Comparison of ENCODE assay signal across 22 cellular contexts in the genomic region with DNA sequence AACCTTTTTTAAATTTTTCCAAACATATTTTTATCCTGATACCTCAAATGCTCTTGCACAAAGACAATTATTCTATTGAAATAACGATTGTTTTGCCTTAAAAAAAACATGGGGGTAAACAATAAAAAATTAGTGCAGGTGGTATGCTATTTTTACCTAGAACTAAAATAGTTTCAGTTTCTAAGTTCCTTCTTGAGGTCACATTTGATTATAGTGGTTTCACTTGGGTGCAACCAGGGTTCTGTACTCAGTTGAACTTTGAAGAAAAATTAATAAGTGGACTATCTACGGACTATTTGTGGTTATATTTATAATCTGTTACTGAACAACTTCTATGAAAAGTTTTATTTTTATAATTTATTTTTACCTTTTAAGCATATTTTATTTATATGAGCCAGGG.
DNase-seq lines count a peak whose midpoint lies in the region; ATAC-seq and TF ChIP-seq lines count a peak whose summit lies in the region.
"Had no signal": no experiment of that assay in that cellular context is flagged by ENCODE, and none has a peak within 500 bp of the region (broad histone marks: within the 10 kb centered on the region; RNA-seq: fewer than 3 reads in every experiment).

No MANE protein-coding gene starts in this region.

- H3K36me3 ChIP-seq in OCI-LY1 (ENCODE audit: insufficient read depth, low read length), result no peaks in the 10 kb centered on the region
- H3K36me3 ChIP-seq: breast epithelium, pancreas, right lobe of liver had no signal

- peak; percentile 57 for ATAC-seq in GM18498 (IDR thresholded peaks at IDR 0.05; ENCODE audit: unreplicated experiment)
- ATAC-seq in GM19463 (IDR thresholded peaks at IDR 0.05; ENCODE audit: unreplicated experiment), result peak; percentile 65
- ATAC-seq in HG02981 (IDR thresholded peaks at IDR 0.05; ENCODE audit: unreplicated experiment), result peak; percentile 96
- ATAC-seq: left colon; naive thymus-derived CD8-positive, alpha-beta T cell; pancreas; right lobe of liver had no signal

- H3K4me3 ChIP-seq in OCI-LY1 (ENCODE audit: low read depth, low read length, poor library complexity, severe bottlenecking), result no peak overlapping the region
- H3K4me3 ChIP-seq: breast epithelium, pancreas, right lobe of liver had no signal

- no peak overlapping the region for H3K4me2 ChIP-seq in OCI-LY1 (ENCODE audit: low read length)

- no peaks in the 10 kb centered on the region for H3F3A ChIP-seq in OCI-LY1 (ENCODE audit: insufficient read depth, low read length)

- H3K9me2 ChIP-seq in OCI-LY1 (ENCODE audit: low read depth, low read length), result no peaks in the 10 kb centered on the region

- H3K79me2 ChIP-seq in OCI-LY1 (ENCODE audit: insufficient read depth, low read length), result no peaks in the 10 kb centered on the region

- no peaks in the 10 kb centered on the region for H3K9me3 ChIP-seq in OCI-LY1 (ENCODE audit: low read length)
- H3K9me3 ChIP-seq: breast epithelium, pancreas, right lobe of liver had no signal

- H3K27me3 ChIP-seq in OCI-LY1 (ENCODE audit: insufficient read depth, low read length), result no peaks in the 10 kb centered on the region
- H3K27me3 ChIP-seq: breast epithelium, pancreas, right lobe of liver had no signal

- H3K27ac ChIP-seq in OCI-LY1 (ENCODE audit: low read depth, low read length, poor library complexity, severe bottlenecking), result peak overlapping the region; percentile 75
- H3K27ac ChIP-seq: breast epithelium, HL-60, pancreas, right lobe of liver had no signal

- TF ChIP-seq CTCF in OCI-LY1 (IDR thresholded peaks at IDR 0.05; ENCODE audit: low read length), result no peak

- H3K9ac ChIP-seq in OCI-LY1 (ENCODE audit: low read length), result no peak overlapping the region

- H3K4me1 ChIP-seq in OCI-LY1 (ENCODE audit: insufficient read depth, low read length, severe bottlenecking), result peaks cover 63% of the 10 kb centered on the region
- H3K4me1 ChIP-seq: breast epithelium, pancreas, right lobe of liver had no signal

- DNase-seq in SHP77 (lab: John Stamatoyannopoulos, UW) (no peak), epidermal melanocyte (ENCODE audit: insufficient read length, low spot score) (no peak), H4 (ENCODE audit: low spot score) (no peak)
- no peak for DNase-seq in activated effector memory CD4-positive, alpha-beta T cell treated with anti-CD3 and anti-CD28 coated beads, Interleukin-2, amount 50 U/mL, for 16 hours
- DNase-seq: activated gamma-delta T cell; cortex of kidney; left colon; mesendoderm; naive thymus-derived CD8-positive, alpha-beta T cell; NCI-H1436; NCI-H2171 treated with DMSO at 0.1 percent for 48 hours; NCI-H69; pancreas; right lobe of liver; SIG-M5; stimulated activated CD4-positive, alpha-beta T cell treated with anti-CD3 and anti-CD28 coated beads, Interleukin-15, amount 100 ng/mL, for 24 hours had no signal

- H2AFZ ChIP-seq in OCI-LY1 (ENCODE audit: low read length), result no peak overlapping the region

- H4K20me1 ChIP-seq in OCI-LY1 (ENCODE audit: insufficient read depth, low read length), result no peaks in the 10 kb centered on the region
